12 cellular contexts compared by ENCODE assay signal in the genomic region with DNA sequence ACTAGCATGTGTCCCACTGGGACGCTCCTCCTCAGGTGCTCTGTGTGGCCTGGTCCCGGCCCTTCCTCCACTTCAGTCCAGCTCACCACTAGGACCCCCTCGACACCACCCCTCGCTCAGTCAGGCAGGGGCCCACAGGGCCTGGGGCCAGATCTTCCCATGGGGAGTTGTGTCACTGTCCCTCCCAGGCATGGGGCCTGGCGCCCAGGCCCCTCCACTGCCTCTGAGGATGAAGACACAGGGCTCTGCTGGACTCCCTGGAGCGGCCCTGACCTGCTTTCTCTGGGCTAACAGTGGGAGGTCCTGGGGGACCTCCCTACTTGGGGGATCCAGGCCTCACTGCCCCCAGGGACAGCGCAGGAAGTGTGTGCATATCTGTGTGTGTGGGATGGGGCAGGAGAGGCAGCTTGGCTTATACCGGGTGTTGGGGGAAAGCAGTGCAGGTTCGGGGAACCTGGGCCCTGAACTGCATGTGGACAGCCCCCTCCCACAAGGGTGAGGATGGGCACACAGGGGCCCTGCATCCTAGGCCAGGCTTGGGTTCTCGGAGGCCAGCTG. TPM values are rescaled to one million over a fixed set of nuclear protein-coding genes. Genes with fewer than 3 reads are reported as not detected.
DNase-seq lines count a peak whose midpoint lies in the region; ATAC-seq and TF ChIP-seq lines count a peak whose summit lies in the region.
"Had no signal": no experiment of that assay in that cellular context is flagged by ENCODE, and none has a peak within 500 bp of the region (broad histone marks: within the 10 kb centered on the region; RNA-seq: fewer than 3 reads in every experiment).

No MANE protein-coding gene starts in this region.

- TF ChIP-seq POLR2A in spleen (IDR thresholded peaks at IDR 0.05), result no peak

- H3K4me3 ChIP-seq in iPS-15b (ENCODE audit: low read depth, low read length) (no peak overlapping the region), spleen (no peak overlapping the region)
- H3K4me3 ChIP-seq in naive thymus-derived CD4-positive, alpha-beta T cell (ENCODE audit: low read length), result no peak overlapping the region

- no peak for ATAC-seq in GM21723 (IDR thresholded peaks at IDR 0.05; ENCODE audit: unreplicated experiment)
- no peak for ATAC-seq in naive thymus-derived CD4-positive, alpha-beta T cell

- no peaks in the 10 kb centered on the region for H3K36me3 Mint-ChIP-seq in naive thymus-derived CD4-positive, alpha-beta T cell

- POLR2A ChIA-PET in naive thymus-derived CD4-positive, alpha-beta T cell (lab: Charles Lee), result no interaction called here

- no peak for TF ChIP-seq CTCF in spleen (IDR thresholded peaks at IDR 0.05 in 8 of 11, conservative IDR thresholded peaks at IDR 0.05 in 3 of 11)

- H3K36me3 ChIP-seq in iPS-15b (ENCODE audit: control insufficient read depth, insufficient read depth, low read length) (no peaks in the 10 kb centered on the region), spleen (no peaks in the 10 kb centered on the region)
- H3K36me3 ChIP-seq in naive thymus-derived CD4-positive, alpha-beta T cell (ENCODE audit: control insufficient read depth in 2 of 3, insufficient read depth in 3 of 3, low read length in 3 of 3), result no peaks in the 10 kb centered on the region

- CTCF ChIA-PET in naive thymus-derived CD4-positive, alpha-beta T cell (lab: Charles Lee), result interaction anchor here (1.3 to 1.6 kb wide), 2 partner anchors 9 to 180 kb away, joined by 4 to 5 read pairs; no protein-coding TSS in a partner anchor

- H3K9me3 Mint-ChIP-seq in naive thymus-derived CD4-positive, alpha-beta T cell, result peaks cover 0 to 1% (median 0%) of the 10 kb centered on the region in 11 donors
- H3K9me3 Mint-ChIP-seq: activated B cell treated with CpG ODN at 0.5 μM for 24 hours, nephron progenitor cell had no signal

- peak overlapping the region in 1 of 8 donors; percentile 38 for H3K27ac ChIP-seq in spleen
- H3K27ac ChIP-seq in naive thymus-derived CD4-positive, alpha-beta T cell (ENCODE audit: low read depth, low read length), result no peak overlapping the region

- H3K9me3 ChIP-seq in iPS-15b (ENCODE audit: control insufficient read depth, insufficient read depth, low read length) (no peaks in the 10 kb centered on the region), spleen (no peaks in the 10 kb centered on the region)
- H3K9me3 ChIP-seq in naive thymus-derived CD4-positive, alpha-beta T cell (ENCODE audit: control insufficient read depth in 2 of 3, low read length in 3 of 3), result no peaks in the 10 kb centered on the region

- no peak overlapping the region for H3K27ac Mint-ChIP-seq in naive thymus-derived CD4-positive, alpha-beta T cell
- H3K27ac Mint-ChIP-seq: activated B cell treated with CpG ODN at 0.5 μM for 24 hours, nephron progenitor cell had no signal

- peaks cover 0 to 7% (median 0%) of the 10 kb centered on the region in 5 donors for H3K27me3 Mint-ChIP-seq in naive thymus-derived CD4-positive, alpha-beta T cell

- H3K27me3 ChIP-seq in iPS-15b (ENCODE audit: control insufficient read depth, insufficient read depth, low read length) (peaks cover 3% of the 10 kb centered on the region), spleen (replicated peaks in 1 of 7) (peaks cover 0 to 20% (median 11%) of the 10 kb centered on the region in 7 donors)
- no peaks in the 10 kb centered on the region for H3K27me3 ChIP-seq in naive thymus-derived CD4-positive, alpha-beta T cell (ENCODE audit: control insufficient read depth in 2 of 2, insufficient read depth in 2 of 2, low read length in 2 of 2)

- H3K4me1 Mint-ChIP-seq in naive thymus-derived CD4-positive, alpha-beta T cell, result peaks cover 5 to 12% (median 9%) of the 10 kb centered on the region in 7 donors

- WGBS in spleen, 5 donors, result 88 to 92% (median 90%) methylated on average over 8 to 10 of the region's 10 CpGs

- H3K4me1 ChIP-seq in iPS-15b (ENCODE audit: control insufficient read depth, insufficient read depth, low read length) (peaks cover 3% of the 10 kb centered on the region), spleen (peaks cover 3 to 34% (median 20%) of the 10 kb centered on the region in 6 donors)
- H3K4me1 ChIP-seq in naive thymus-derived CD4-positive, alpha-beta T cell (ENCODE audit: control insufficient read depth in 2 of 2, insufficient read depth in 2 of 2, low read length in 2 of 2), result peaks cover 0 to 7% of the 10 kb centered on the region in 2 donors

- peak overlapping the region; percentile 39 for H3K9ac ChIP-seq in iPS-15b (ENCODE audit: low read depth, low read length)

- DNase-seq in Daoy (ENCODE audit: low read depth) (peak; percentile 75), SW480 (ENCODE audit: low spot score) (peak; percentile 79), spleen (peak; percentile 69), NCI-H1048 (lab: John Stamatoyannopoulos, UW) (no peak)
- DNase-seq in central memory CD4-positive, alpha-beta T cell, result no peak
- DNase-seq in naive thymus-derived CD4-positive, alpha-beta T cell, result no peak
- DNase-seq: activated B cell treated with CpG ODN at 0.5 μM for 24 hours; activated effector memory CD4-positive, alpha-beta T cell treated with Interleukin-2 at 50 U/mL for 16 hours; effector CD8-positive, alpha-beta T cell; nephron progenitor cell had no signal

- no peak overlapping the region for H3K4me3 Mint-ChIP-seq in naive thymus-derived CD4-positive, alpha-beta T cell
- H3K4me3 Mint-ChIP-seq: activated B cell treated with CpG ODN at 0.5 μM for 24 hours, nephron progenitor cell had no signal

- intact Hi-C loops in spleen (cut with DNase I; ENCODE audit: low total_unique reads), result no loop called here
- intact Hi-C loops in naive thymus-derived CD4-positive, alpha-beta T cell (cut with micrococcal nuclease), result no loop called here

RNA-seq across cellular contexts. Expression of gene KRT80, which starts 43.8 kb away (rescaled TPM):
- total RNA-seq in Daoy (2014; rRNA removed; shearing (Covaris generic)), result 4.4 and 5.5 TPM in 2 replicates
- total RNA-seq in spleen, result under 1 TPM in 2 of 7 donors, not detected in 5; 0.17 to 0.37 TPM
- under 1 TPM in 1 of 3 donors, not detected in 2; 0.03 TPM for polyA plus RNA-seq in spleen
- total RNA-seq in naive thymus-derived CD4-positive, alpha-beta T cell, result under 1 TPM in 1 of 5 experiments, not detected in 4; 0.12 TPM
- polyA plus RNA-seq in naive thymus-derived CD4-positive, alpha-beta T cell, result not detected
- total RNA-seq: activated B cell treated with CpG ODN at 0.5 μM for 24 hours had no signal

Comparison
In these comparisons a context has a peak if more than half of its experiments do, and no peak if none do; other contexts are left out.
1. DNase-seq: peak in Daoy (single experiment), SW480 (single experiment) and spleen (single experiment); none in NCI-H1048 (single experiment), central memory CD4-positive, alpha-beta T cell (single experiment) and naive thymus-derived CD4-positive, alpha-beta T cell (0 of 9).